Comparison of ENCODE assay signal across 8 cellular contexts in genomic region chr5:132369471-132370240, GRCh38. TPM values are rescaled to one million over a fixed set of nuclear protein-coding genes. Genes with fewer than 3 reads are reported as not detected.
A peak's percentile ranks its signal among the peaks of the same experiment; 100 is the strongest.
DNase-seq lines count a peak whose midpoint lies in the region; ATAC-seq, FAIRE-seq and TF ChIP-seq lines count a peak whose summit lies in the region.

TSS of gene SLC22A5 (plus strand) at chr5:132369710. CDS start at chr5:132369973, 263 bp downstream.

- no peak for TF ChIP-seq CTCF in A549 (IDR thresholded peaks at IDR 0.05)

- TF ChIP-seq POLR2A in A549 (IDR thresholded peaks at IDR 0.05; ENCODE audit: low read length) = peak; percentile 65

- FAIRE-seq in A549 (lab: Jason Lieb, UNC) = no peak

- ATAC-seq in A549 (peak; percentile 82 to 85), GM18517 (IDR thresholded peaks at IDR 0.05; ENCODE audit: unreplicated experiment) (peak; percentile 87), HG02973 (IDR thresholded peaks at IDR 0.05; ENCODE audit: unreplicated experiment) (peak; percentile 76)

- H3K4me1 ChIP-seq in A549 = peaks cover 68% of the 10 kb centered on the region

- POLR2A ChIA-PET in A549 (lab: Yijun Ruan, JAX) = interaction anchor here (1.0 to 6.7 kb wide), 6 partner anchors 12 to 127 kb away, joined by 5 to 81 read pairs (median 10); partner anchors contain the start of genes IRF1 and SLC22A4

- peak within 1 kb of the TSS; percentile 92 to 93 for H3K27ac ChIP-seq in A549

- no peaks in the 10 kb centered on the region for H3K9me3 ChIP-seq in A549

- no peak; a peak in 1 of 5 replicates for TF ChIP-seq RAD21 in A549 (conservative IDR thresholded peaks at IDR 0.05 in 1 of 2, IDR thresholded peaks at IDR 0.05 in 1 of 2)

- peak; percentile 62 to 84 for DNase-seq in A549 (ENCODE audit: low read depth in 1 of 2, low spot score in 1 of 2)
- DNase-seq in NCI-H2196 treated with DMSO at 0.1 percent for 48 hours (lab: John Stamatoyannopoulos, UW; ENCODE audit: unreplicated experiment) = peak; percentile 39
- DNase-seq in activated CD4-positive, alpha-beta T cell treated with anti-CD3 and anti-CD28 coated beads, Interleukin-2, amount 50 U/mL, for 4 hours = peak; percentile 59 to 64
- peak; percentile 85 for DNase-seq in ecto neural progenitor cell (ENCODE audit: low spot score)
- DNase-seq in lung microvascular endothelial cell (ENCODE audit: low read depth in 2 of 2) = peak; percentile 61 to 62
- DNase-seq in stimulated activated CD8-positive, alpha-beta memory T cell treated with anti-CD3 and anti-CD28 coated beads, Interleukin-12 subunit alpha, Interleukin-12 subunit beta, amount 100 ng/mL, for 1 hour (ENCODE audit: low read depth) = peak; percentile 48

- peak within 1 kb of the TSS; percentile 87 for H3K4me3 ChIP-seq in A549

- WGBS in A549 (ENCODE audit: missing lambda C conversion rate) = 2% methylated on average over 20 of the region's 93 CpGs

- CTCF ChIA-PET in A549 (lab: Yijun Ruan, JAX) = interaction anchor here (0.9 to 7.9 kb wide), 12 partner anchors 8 to 190 kb away, joined by 3 to 98 read pairs (median 4); partner anchors contain the start of gene SLC22A4

- peak within 1 kb of the TSS; percentile 81 for H3K4me2 ChIP-seq in A549

- no peak for TF ChIP-seq EP300 in A549 (IDR thresholded peaks at IDR 0.05)

TF ChIP-seq in A549, 52 proteins besides CTCF, POLR2A, EP300 and RAD21:
- peak; percentile 79; the same call in 1 of the 2 replicates for TF ChIP-seq PHF8 (IDR thresholded peaks at IDR 0.05; ENCODE audit: borderline replicate concordance, low read depth)
- peak; percentile 84 for TF ChIP-seq E2F6 (IDR thresholded peaks at IDR 0.05; ENCODE audit: borderline replicate concordance, low read depth)
- TF ChIP-seq NR3C1 (IDR thresholded peaks at IDR 0.05) = no peak
- peak; percentile 25; the same call in 1 of the 2 replicates for TF ChIP-seq GATA3 (IDR thresholded peaks at IDR 0.05; ENCODE audit: borderline replicate concordance)
- no peak for TF ChIP-seq HOXB5 (CRISPR knock-in tag; IDR thresholded peaks at IDR 0.05)
- TF ChIP-seq MAX (IDR thresholded peaks at IDR 0.05) = peak; percentile 82
- TF ChIP-seq RNF2 (IDR thresholded peaks at IDR 0.05; ENCODE audit: borderline replicate concordance, low read depth) = peak; percentile 80; the same call in 1 of the 2 replicates
- TF ChIP-seq CHD2 (IDR thresholded peaks at IDR 0.05; ENCODE audit: low read length, partially characterized antibody) = no peak
- TF ChIP-seq USF2 (IDR thresholded peaks at IDR 0.05) = no peak
- no peak for TF ChIP-seq ZFP36 (IDR thresholded peaks at IDR 0.05; ENCODE audit: borderline replicate concordance, partially characterized antibody)
- no peak for TF ChIP-seq CBX2 (IDR thresholded peaks at IDR 0.05; ENCODE audit: borderline replicate concordance, low read depth)
- TF ChIP-seq NPAS2 (CRISPR knock-in tag; IDR thresholded peaks at IDR 0.05; ENCODE audit: borderline replicate concordance) = no peak
- no peak for TF ChIP-seq HEYL (CRISPR knock-in tag; IDR thresholded peaks at IDR 0.05)
- no peak for TF ChIP-seq ZC3H11A (IDR thresholded peaks at IDR 0.05)
- TF ChIP-seq JUN (IDR thresholded peaks at IDR 0.05) = peak in 1 of 2 experiments; percentile 19; a peak in 3 of 5 replicates
- no peak; the same call in 2 of the 3 replicates for TF ChIP-seq BCL3 (IDR thresholded peaks at IDR 0.05)
- TF ChIP-seq NFE2L2 (conservative IDR thresholded peaks at IDR 0.05; ENCODE audit: low read length) = no peak
- no peak for TF ChIP-seq HOXA7 (CRISPR knock-in tag; IDR thresholded peaks at IDR 0.05)
- no peak for TF ChIP-seq RFX5 (IDR thresholded peaks at IDR 0.05)
- no peak for TF ChIP-seq ZSCAN20 (CRISPR knock-in tag; IDR thresholded peaks at IDR 0.05)
- TF ChIP-seq HDAC2 (IDR thresholded peaks at IDR 0.05) = no peak

RNA-seq across cellular contexts. Expression of gene SLC22A5, which starts in this region (rescaled TPM):
- polyA plus RNA-seq in A549 (2011; rRNA removed) = 35.3 and 44.8 TPM in 2 replicates
- 28.3 and 41.2 TPM in 2 replicates for polyA plus RNA-seq in A549 (2012; cell fraction: cytosol; rRNA removed)
- 102 and 117 TPM in 2 replicates for polyA plus RNA-seq in A549 (2012; cell fraction: nucleus; rRNA removed)
- polyA plus RNA-seq in A549 (2017; fragmentation: RNase III; extraction: RNeasy Plus Mini Kit Qiagen cat#74134 plus additional on column Dnase treatment) = 27.4 to 33.2 TPM (median 28.4 TPM) in 3 replicates
- polyA minus RNA-seq in A549 (2011; rRNA and poly(A)+ RNA removed) = 69.1 and 93.8 TPM in 2 replicates
- total RNA-seq in lung microvascular endothelial cell = 3.4 and 4.1 TPM in 2 replicates

Comparison
In these comparisons a context has a peak if more than half of its experiments do, and no peak if none do; other contexts are left out.
1. Peak in every context shown above with its lines: DNase-seq, ATAC-seq, H3K4me3 ChIP-seq and H3K27ac ChIP-seq.